ENCODE assay signal across 27 cellular contexts in the genomic region with DNA sequence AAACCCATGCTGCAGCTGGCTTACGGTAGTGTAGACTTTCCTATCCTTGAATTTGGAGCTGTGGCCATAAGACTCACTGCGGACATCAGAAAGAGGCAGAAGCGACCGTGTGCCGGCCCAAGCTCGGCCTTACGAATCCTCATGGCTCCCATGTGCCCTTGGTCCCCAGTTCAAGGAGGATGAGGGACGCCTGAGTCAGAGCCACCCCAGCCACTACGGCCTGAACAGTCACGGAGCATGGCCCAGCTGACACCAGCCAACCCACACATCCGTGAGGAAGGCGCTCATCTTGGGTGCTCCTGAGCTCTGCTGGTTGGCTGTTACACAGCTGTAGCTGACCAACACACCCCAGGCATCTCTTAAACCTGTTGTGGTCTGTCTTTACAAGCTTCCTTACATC.
"Had no signal": no experiment of that assay in that cellular context is flagged by ENCODE, and none has a peak within 500 bp of the region (broad histone marks: within the 10 kb centered on the region; RNA-seq: fewer than 3 reads in every experiment).

No MANE protein-coding gene starts in this region.

- ATAC-seq: activated CD4-positive, alpha-beta T cell treated with anti-CD3 and anti-CD28 coated beads for 36 hours; activated naive CD4-positive, alpha-beta T cell treated with anti-CD3 and anti-CD28 coated beads, Interleukin-2, amount 50 U/mL, for 72 hours; activated naive CD8-positive, alpha-beta T cell treated with anti-CD3 and anti-CD28 coated beads, Interleukin-2, amount 50 U/mL, for 24 hours; Panc1; Right ventricle myocardium inferior; T-cell had no signal

- H3K4me3 ChIP-seq: MG63, SK-N-MC had no signal

- DNase-seq: activated CD4-positive, alpha-beta memory T cell treated with anti-CD3 and anti-CD28 coated beads, Interleukin-2, amount 10 ng/mL, durations not matched to agents 7 days and 5 days; activated CD4-positive, alpha-beta T cell treated with anti-CD3 and anti-CD28 coated beads for 36 hours; activated CD4-positive, alpha-beta T cell treated with anti-CD3 and anti-CD28 coated beads, Interleukin-2, amount 50 U/mL, for 1 hour; activated naive CD4-positive, alpha-beta T cell treated with Interleukin-2 at 50 U/mL for 16 hours; activated naive CD8-positive, alpha-beta T cell treated with anti-CD3 and anti-CD28 coated beads, Interleukin-2, amount 50 U/mL, for 24 hours; activated T-cell treated with anti-CD3 and anti-CD28 coated beads for 4 hours; amniotic stem cell; MG63; MV-4-11; NCI-H1092 treated with DMSO at 0.1 percent for 48 hours; NCI-H1417 treated with DMSO at 0.1 percent for 48 hours; NCI-H1694; NCI-H2029 treated with DMSO at 0.1 percent for 48 hours; NCI-H345; NCI-H510A treated with DMSO at 0.1 percent for 48 hours; NCI-H69; NK-92 treated with Interleukin-12 subunit alpha and Interleukin-12 subunit beta, amount 100 ng/mL, for 24 hours; OCI-M1; RPMI8226; T-cell; T-helper 2 cell; WERI-Rb-1 had no signal

- H3K27me3 ChIP-seq: MG63 had no signal

- H3K27ac ChIP-seq: SK-N-MC, WERI-Rb-1 had no signal

- H3K9me3 ChIP-seq: MG63 had no signal

- FAIRE-seq: astrocyte had no signal
